In genomic region chr4:143721317-143721716, GRCh38 we compare ENCODE assay signal across 20 cellular contexts. TPM values are rescaled to one million over a fixed set of nuclear protein-coding genes. Genes with fewer than 3 reads are reported as not detected.
"Had no signal": no experiment of that assay in that cellular context is flagged by ENCODE, and none has a peak within 500 bp of the region (broad histone marks: within the 10 kb centered on the region; RNA-seq: fewer than 3 reads in every experiment).

No MANE protein-coding gene starts in this region.

- H3K36me3 ChIP-seq: brain microvascular endothelial cell, gastroesophageal sphincter, heart right ventricle, left ventricle myocardium inferior, suprapubic skin, transverse colon, uterus had no signal

- H3K27ac ChIP-seq: brain microvascular endothelial cell, gastroesophageal sphincter, heart right ventricle, left ventricle myocardium inferior, suprapubic skin, transverse colon, uterus had no signal

- DNase-seq: activated CD4-positive, alpha-beta T cell treated with anti-CD3 and anti-CD28 coated beads, Interleukin-2, amount 10 ng/mL, durations not matched to agents 7 days and 5 days; activated CD8-positive, alpha-beta memory T cell treated with anti-CD3 and anti-CD28 coated beads, Interleukin-2, amount 50 U/mL, for 4 hours; activated naive CD4-positive, alpha-beta T cell treated with anti-CD3 and anti-CD28 coated beads for 36 hours; activated T-cell treated with anti-CD3 and anti-CD28 coated beads, Interleukin-2, amount 50 U/mL, for 4 hours; anterior cingulate cortex; brain microvascular endothelial cell; central memory CD4-positive, alpha-beta T cell; erythroblast; heart right ventricle; left ventricle myocardium inferior; occipital lobe; posterior cingulate gyrus; stimulated activated CD4-positive, alpha-beta T cell treated with anti-CD3 and anti-CD28 coated beads, Interleukin-2, amount 100 ng/mL, for 48 hours; T1000; transverse colon; uterus had no signal

- H3K9me3 ChIP-seq: gastroesophageal sphincter, heart right ventricle, left ventricle myocardium inferior, suprapubic skin, transverse colon, uterus had no signal

- H3K27me3 ChIP-seq: brain microvascular endothelial cell, gastroesophageal sphincter, heart right ventricle, suprapubic skin, transverse colon, uterus had no signal

- H3K4me1 ChIP-seq: gastroesophageal sphincter, heart right ventricle, left ventricle myocardium inferior, suprapubic skin, transverse colon, uterus had no signal

- H3K4me3 ChIP-seq: gastroesophageal sphincter, heart right ventricle, left ventricle myocardium inferior, suprapubic skin, transverse colon, uterus had no signal

RNA-seq across cellular contexts. Expression of gene FREM3, which starts 20.8 kb away (rescaled TPM):
- total RNA-seq: activated CD4-positive, alpha-beta T cell treated with anti-CD3 and anti-CD28 coated beads, Interleukin-2, amount 10 ng/mL, durations not matched to agents 7 days and 5 days; activated naive CD4-positive, alpha-beta T cell treated with anti-CD3 and anti-CD28 coated beads for 36 hours; activated T-cell treated with anti-CD3 and anti-CD28 coated beads, Interleukin-2, amount 50 U/mL, for 4 hours; kidney epithelial cell; left ventricle myocardium inferior; mononuclear cell; suprapubic skin; transverse colon had no signal
